Comparison of ENCODE assay signal across 19 cellular contexts in genomic region chr11:931385-931784, GRCh38. TPM values are rescaled to one million over a fixed set of nuclear protein-coding genes. Genes with fewer than 3 reads are reported as not detected.
DNase-seq lines count a peak whose midpoint lies in the region; ATAC-seq, FAIRE-seq and TF ChIP-seq lines count a peak whose summit lies in the region.
"Had no signal": no experiment of that assay in that cellular context is flagged by ENCODE, and none has a peak within 500 bp of the region (broad histone marks: within the 10 kb centered on the region; RNA-seq: fewer than 3 reads in every experiment).

No MANE protein-coding gene starts in this region.

- no peak for TF ChIP-seq EP300 in HepG2 (IDR thresholded peaks at IDR 0.05; ENCODE audit: low read depth in 2 of 2, low read length in 2 of 2)
- no peak for TF ChIP-seq EP300 in HepG2 (CRISPR knock-in tag; IDR thresholded peaks at IDR 0.05; ENCODE audit: borderline replicate concordance)

- H3K27ac Mint-ChIP-seq in brain (peak overlapping the region in 3 of 5 experiments; percentile 27 to 66 (median 59)), neural progenitor cell (no peak overlapping the region)
- H3K27ac Mint-ChIP-seq: stimulated activated naive CD8-positive, alpha-beta T cell treated with anti-CD3 and anti-CD28 coated beads, Interleukin-15, amount 100 ng/mL, for 72 hours had no signal

- H3K4me2 ChIP-seq in HepG2 (ENCODE audit: low read depth, low read length) (no peak overlapping the region), neural progenitor cell (no peak overlapping the region)

- TF ChIP-seq RAD21 in liver (IDR thresholded peaks at IDR 0.05) (no peak), HepG2 (CRISPR knock-in tag; IDR thresholded peaks at IDR 0.05) (no peak)

- no peaks in the 10 kb centered on the region for H3K36me3 ChIP-seq in liver (ENCODE audit: control insufficient read depth in 4 of 4, insufficient read depth in 3 of 4, low read depth in 1 of 4, low read length in 3 of 4)
- peaks cover 6 to 11% of the 10 kb centered on the region in 2 experiments; a peak in 4 of 5 replicates for H3K36me3 ChIP-seq in HepG2 (replicated peaks in 1 of 2; ENCODE audit: control insufficient read depth in 1 of 2, insufficient read depth in 2 of 2, low read length in 2 of 2)
- H3K36me3 ChIP-seq in right lobe of liver, result peaks cover 0 to 6% (median 0%) of the 10 kb centered on the region in 4 donors
- H3K36me3 ChIP-seq in upper lobe of right lung, result peaks cover 4% of the 10 kb centered on the region
- H3K36me3 ChIP-seq in neural progenitor cell, result no peaks in the 10 kb centered on the region
- H3K36me3 ChIP-seq: vagina had no signal

- DNase-seq in HepG2 (ENCODE audit: low spot score) (no peak), right lobe of liver (no peak), upper lobe of right lung (no peak), neural progenitor cell (ENCODE audit: low spot score) (no peak), RCC 7860 (ENCODE audit: low spot score) (no peak)
- DNase-seq: ACHN; activated gamma-delta T cell treated with Interleukin-2 at 50 U/mL for 16 hours; body of pancreas; NCI-H1436 treated with DMSO at 0.1 percent for 48 hours; NCI-H345; stimulated activated naive CD8-positive, alpha-beta T cell treated with anti-CD3 and anti-CD28 coated beads, Interleukin-15, amount 100 ng/mL, for 72 hours had no signal

- in situ Hi-C loops in HepG2 (cut with HindIII; ENCODE audit: extremely low pct_ligation_motif_present, low pct_unique_long_range_greater_than_20kb), result no loop called here

- ATAC-seq in HepG2, result no peak
- ATAC-seq in right lobe of liver, result peak in 2 of 4 donors; percentile 11 to 15
- no peak for ATAC-seq in upper lobe of right lung
- ATAC-seq in GM21526 (IDR thresholded peaks at IDR 0.05; ENCODE audit: low FRiP score, unreplicated experiment), result no peak
- ATAC-seq: body of pancreas; stimulated activated naive CD8-positive, alpha-beta T cell treated with anti-CD3 and anti-CD28 coated beads, Interleukin-15, amount 100 ng/mL, for 72 hours had no signal

- H3K4me1 ChIP-seq in liver (ENCODE audit: control insufficient read depth in 4 of 4, insufficient read depth in 4 of 4, low read length in 3 of 4) (peaks cover 3 to 59% (median 48%) of the 10 kb centered on the region in 4 donors), HepG2 (ENCODE audit: insufficient read depth, low read length) (peaks cover 87% of the 10 kb centered on the region), right lobe of liver (peaks cover 0 to 45% (median 5%) of the 10 kb centered on the region in 4 donors), upper lobe of right lung (peaks cover 78% of the 10 kb centered on the region), neural progenitor cell (peaks cover 17% of the 10 kb centered on the region)

- POLR2A ChIA-PET in HepG2 (lab: Yijun Ruan, JAX), result no interaction called here

- H2AFZ ChIP-seq in HepG2 (ENCODE audit: low read length) (no peak overlapping the region), neural progenitor cell (replicated peaks) (no peak overlapping the region)

- CTCF ChIA-PET in HepG2 (lab: Yijun Ruan, JAX; ENCODE audit: low intra/inter-chr PET ratio, low total read pairs), result no interaction called here

- H3K4me3 ChIP-seq in liver (ENCODE audit: low read depth in 1 of 3, low read length in 3 of 3), result no peak overlapping the region
- no peak overlapping the region for H3K4me3 ChIP-seq in HepG2 (replicated peaks in 1 of 3; ENCODE audit: insufficient read depth in 1 of 3, low read depth in 2 of 3, low read length in 3 of 3)
- no peak overlapping the region for H3K4me3 ChIP-seq in right lobe of liver
- H3K4me3 ChIP-seq in upper lobe of right lung, result no peak overlapping the region
- no peak overlapping the region for H3K4me3 ChIP-seq in neural progenitor cell
- H3K4me3 ChIP-seq: body of pancreas, vagina had no signal

- H3K27me3 Mint-ChIP-seq in brain, result peaks cover 1% of the 10 kb centered on the region
- peaks cover 9% of the 10 kb centered on the region for H3K27me3 Mint-ChIP-seq in neural progenitor cell (ENCODE audit: insufficient read depth, low read depth)
- H3K27me3 Mint-ChIP-seq: stimulated activated naive CD8-positive, alpha-beta T cell treated with anti-CD3 and anti-CD28 coated beads, Interleukin-15, amount 100 ng/mL, for 72 hours had no signal

- H3K36me3 Mint-ChIP-seq in brain (peaks cover 24% of the 10 kb centered on the region), neural progenitor cell (peaks cover 7% of the 10 kb centered on the region)

- H4K20me1 ChIP-seq in HepG2 (ENCODE audit: insufficient read depth, low read length), result peaks cover 40% of the 10 kb centered on the region
- peaks cover 92% of the 10 kb centered on the region for H4K20me1 ChIP-seq in neural progenitor cell (ENCODE audit: low read depth)

- H3K4me1 Mint-ChIP-seq in brain (peaks cover 68% of the 10 kb centered on the region), neural progenitor cell (peaks cover 36% of the 10 kb centered on the region)

- FAIRE-seq in HepG2 (lab: Jason Lieb, UNC) (no peak), RCC 7860 (lab: Jason Lieb, UNC) (no peak)
- FAIRE-seq: D721Med, G401.6, GM12892, H54 had no signal

- H3K27me3 ChIP-seq in liver (ENCODE audit: control insufficient read depth in 4 of 4, insufficient read depth in 4 of 4, low read length in 3 of 4) (no peaks in the 10 kb centered on the region), HepG2 (ENCODE audit: control insufficient read depth in 1 of 2, insufficient read depth in 2 of 2, low read length in 2 of 2) (no peaks in the 10 kb centered on the region; a peak in 1 of 5 replicates), right lobe of liver (no peaks in the 10 kb centered on the region), upper lobe of right lung (no peaks in the 10 kb centered on the region), neural progenitor cell (no peaks in the 10 kb centered on the region)
- H3K27me3 ChIP-seq: body of pancreas, vagina had no signal

- peaks cover 0 to 2% (median 0%) of the 10 kb centered on the region in 5 experiments for H3K9me3 Mint-ChIP-seq in brain
- no peaks in the 10 kb centered on the region for H3K9me3 Mint-ChIP-seq in neural progenitor cell
- H3K9me3 Mint-ChIP-seq: stimulated activated naive CD8-positive, alpha-beta T cell treated with anti-CD3 and anti-CD28 coated beads, Interleukin-15, amount 100 ng/mL, for 72 hours had no signal

- TF ChIP-seq CTCF in liver (IDR thresholded peaks at IDR 0.05; ENCODE audit: low read depth, low read length, missing input control) (no peak), HepG2 (CRISPR knock-in tag; IDR thresholded peaks at IDR 0.05) (no peak), brain (conservative IDR thresholded peaks at IDR 0.05) (no peak), right lobe of liver (IDR thresholded peaks at IDR 0.05) (no peak), upper lobe of right lung (IDR thresholded peaks at IDR 0.05) (no peak), neural progenitor cell (IDR thresholded peaks at IDR 0.05) (no peak)

- TF ChIP-seq POLR2A in HepG2 (IDR thresholded peaks at IDR 0.05; ENCODE audit: insufficient read depth in 1 of 2, low read depth in 2 of 2, low read length in 2 of 2) (no peak), right lobe of liver (IDR thresholded peaks at IDR 0.05) (no peak)

- no peaks in the 10 kb centered on the region for H3K9me3 ChIP-seq in liver (ENCODE audit: control insufficient read depth in 4 of 4, low read length in 3 of 4)
- H3K9me3 ChIP-seq in HepG2 (ENCODE audit: low read length), result no peaks in the 10 kb centered on the region
- H3K9me3 ChIP-seq in right lobe of liver, result no peaks in the 10 kb centered on the region
- no peaks in the 10 kb centered on the region for H3K9me3 ChIP-seq in upper lobe of right lung
- H3K9me3 ChIP-seq in neural progenitor cell (ENCODE audit: low read depth), result no peaks in the 10 kb centered on the region
- H3K9me3 ChIP-seq: body of pancreas, vagina had no signal

- BruUV-seq in HepG2 (replicated peaks; lab: Mats Ljungman, UMichigan), result no TSS peak

- H3K4me3 Mint-ChIP-seq in brain (peak overlapping the region in 2 of 5 experiments; percentile 10 to 53), neural progenitor cell (no peak overlapping the region)
- H3K4me3 Mint-ChIP-seq: stimulated activated naive CD8-positive, alpha-beta T cell treated with anti-CD3 and anti-CD28 coated beads, Interleukin-15, amount 100 ng/mL, for 72 hours had no signal

- intact Hi-C loops in HepG2 (cut with micrococcal nuclease; ENCODE audit: unreplicated experiment), result no loop called here
- intact Hi-C loops in right lobe of liver (cut with DNase I), result no loop called here
- intact Hi-C loops in upper lobe of right lung (cut with DNase I), result no loop called here

- H3F3A ChIP-seq in neural progenitor cell (ENCODE audit: low read depth), result peaks cover 33% of the 10 kb centered on the region

- H3K79me2 ChIP-seq in HepG2 (ENCODE audit: insufficient read depth, low read length), result peaks cover 88% of the 10 kb centered on the region
- peaks cover 99% of the 10 kb centered on the region for H3K79me2 ChIP-seq in neural progenitor cell (ENCODE audit: low read depth)

- peak overlapping the region in 1 of 2 donors; percentile 4 for H3K27ac ChIP-seq in liver (ENCODE audit: low read depth in 1 of 2, low read length in 2 of 2)
- no peak overlapping the region for H3K27ac ChIP-seq in HepG2 (ENCODE audit: extremely low read length, insufficient read depth, low read length)
- H3K27ac ChIP-seq in right lobe of liver, result peak overlapping the region in 2 of 3 donors; percentile 31 to 60
- peak overlapping the region; percentile 77 for H3K27ac ChIP-seq in upper lobe of right lung
- no peak overlapping the region for H3K27ac ChIP-seq in neural progenitor cell
- H3K27ac ChIP-seq: vagina had no signal

- WGBS in liver, result 70% methylated on average over 3 of the region's 3 CpGs
- 95% methylated on average over 3 of the region's 3 CpGs for WGBS in HepG2 (ENCODE audit: low lambda C conversion rate)
- 49% methylated on average over 3 of the region's 3 CpGs for WGBS in right lobe of liver (ENCODE audit: insufficient coverage, low coverage, low lambda C conversion rate, missing lambda C conversion rate)

- no peak overlapping the region for H3K9ac ChIP-seq in liver (ENCODE audit: low read depth in 1 of 2, low read length in 2 of 2)
- H3K9ac ChIP-seq in HepG2 (ENCODE audit: insufficient read depth, low read depth, low read length), result no peak overlapping the region
- H3K9ac ChIP-seq in neural progenitor cell, result no peak overlapping the region

RNA-seq across cellular contexts. Expression of gene AP2A2, which starts 5.7 kb away (rescaled TPM):
- total RNA-seq in liver (10 to 100 TPM; 20.5 to 39.7 TPM), HepG2 (2016; rRNA removed; fragmentation: Illumina TruSeq; extraction: Trizol) (25.7 and 25.9 TPM in 2 replicates), right lobe of liver (10 to 100 TPM; 41.4 to 66.7 (median 53.8) TPM), upper lobe of right lung (92.0 TPM), neural progenitor cell (ENCODE audit: low replicate concordance) (50.4 and 67.5 TPM in 2 replicates)
- polyA plus RNA-seq in liver (10 to 100 TPM; 22.0 to 25.5 TPM), HepG2 (2011; rRNA removed) (74.5 and 75.7 TPM in 2 replicates), brain (ENCODE audit: insufficient read depth, low read depth, low replicate concordance) (67.3 TPM)
- 22.1 and 25.6 TPM in 2 replicates for total RNA-seq in HepG2 (2016; cell fraction: cytosol; rRNA removed; fragmentation: Illumina TruSeq; extraction: Trizol; ENCODE audit: low read depth)
- 21.5 and 27.6 TPM in 2 replicates for total RNA-seq in HepG2 (2016; cell fraction: insoluble cytoplasmic fraction; rRNA removed; fragmentation: Illumina TruSeq; extraction: Trizol)
- total RNA-seq in HepG2 (2016; cell fraction: membrane; rRNA removed; fragmentation: Illumina TruSeq; extraction: Trizol), result 26.2 and 26.6 TPM in 2 replicates
- 26.6 and 31.5 TPM in 2 replicates for total RNA-seq in HepG2 (2016; cell fraction: nucleus; rRNA removed; fragmentation: Illumina TruSeq; extraction: Trizol)
- 39.6 and 44.6 TPM in 2 replicates for polyA plus RNA-seq in HepG2 (2011; cell fraction: cytosol; rRNA removed)
- polyA plus RNA-seq in HepG2 (2011; cell fraction: nucleus; rRNA removed), result 182 and 223 TPM in 2 replicates
- polyA plus RNA-seq in HepG2 (2012), result 56.1 and 60.7 TPM in 2 replicates
- 7.3 and 8.2 TPM in 2 replicates for polyA plus RNA-seq in HepG2 (2016; cell fraction: cytosol; fragmentation: Illumina TruSeq; extraction: Trizol; ENCODE audit: low read depth)
- 31.3 and 36.3 TPM in 2 replicates for polyA plus RNA-seq in HepG2 (2016; cell fraction: insoluble cytoplasmic fraction; fragmentation: Illumina TruSeq; extraction: Trizol; ENCODE audit: low read depth)
- polyA plus RNA-seq in HepG2 (2016; cell fraction: membrane; fragmentation: Illumina TruSeq; extraction: Trizol; ENCODE audit: low read depth), result 16.2 and 21.0 TPM in 2 replicates
- polyA plus RNA-seq in HepG2 (2016; cell fraction: nucleus; fragmentation: Illumina TruSeq; extraction: Trizol; ENCODE audit: insufficient read depth, low read depth), result 75.2 and 92.2 TPM in 2 replicates
- polyA minus RNA-seq in HepG2 (2011; rRNA and poly(A)+ RNA removed; ENCODE audit: low replicate concordance), result 90.1 and 145 TPM in 2 replicates
- polyA minus RNA-seq in HepG2 (2011; cell fraction: cytosol; rRNA and poly(A)+ RNA removed), result 78.0 and 102 TPM in 2 replicates
- polyA minus RNA-seq in HepG2 (2011; cell fraction: nucleus; rRNA and poly(A)+ RNA removed), result 65.8 and 74.2 TPM in 2 replicates

RNA-seq across cellular contexts. Expression of gene CHID1, which starts 20.8 kb away (rescaled TPM):
- 10 to 100 TPM; 39.5 to 67.1 TPM for total RNA-seq in liver
- 10 to 100 TPM; 51.1 to 68.8 TPM for polyA plus RNA-seq in liver
- total RNA-seq in HepG2 (2016; rRNA removed; fragmentation: Illumina TruSeq; extraction: Trizol), result 39.6 and 65.1 TPM in 2 replicates
- total RNA-seq in HepG2 (2016; cell fraction: cytosol; rRNA removed; fragmentation: Illumina TruSeq; extraction: Trizol; ENCODE audit: low read depth), result 33.8 and 46.6 TPM in 2 replicates
- 38.9 and 71.7 TPM in 2 replicates for total RNA-seq in HepG2 (2016; cell fraction: insoluble cytoplasmic fraction; rRNA removed; fragmentation: Illumina TruSeq; extraction: Trizol)
- 45.9 and 51.6 TPM in 2 replicates for total RNA-seq in HepG2 (2016; cell fraction: membrane; rRNA removed; fragmentation: Illumina TruSeq; extraction: Trizol)
- 60.6 and 61.3 TPM in 2 replicates for total RNA-seq in HepG2 (2016; cell fraction: nucleus; rRNA removed; fragmentation: Illumina TruSeq; extraction: Trizol)
- 93.6 and 102 TPM in 2 replicates for polyA plus RNA-seq in HepG2 (2011; rRNA removed)
- polyA plus RNA-seq in HepG2 (2011; cell fraction: cytosol; rRNA removed), result 113 and 124 TPM in 2 replicates
- 70.7 and 76.1 TPM in 2 replicates for polyA plus RNA-seq in HepG2 (2011; cell fraction: nucleus; rRNA removed)
- polyA plus RNA-seq in HepG2 (2012), result 49.7 and 66.2 TPM in 2 replicates
- 34.4 and 49.9 TPM in 2 replicates for polyA plus RNA-seq in HepG2 (2016; cell fraction: cytosol; fragmentation: Illumina TruSeq; extraction: Trizol; ENCODE audit: low read depth)
- 41.0 and 42.5 TPM in 2 replicates for polyA plus RNA-seq in HepG2 (2016; cell fraction: insoluble cytoplasmic fraction; fragmentation: Illumina TruSeq; extraction: Trizol; ENCODE audit: low read depth)
- polyA plus RNA-seq in HepG2 (2016; cell fraction: membrane; fragmentation: Illumina TruSeq; extraction: Trizol; ENCODE audit: low read depth), result 38.3 and 51.4 TPM in 2 replicates
- polyA plus RNA-seq in HepG2 (2016; cell fraction: nucleus; fragmentation: Illumina TruSeq; extraction: Trizol; ENCODE audit: insufficient read depth, low read depth), result 96.7 and 105 TPM in 2 replicates
- 40.3 and 91.1 TPM in 2 replicates for polyA minus RNA-seq in HepG2 (2011; rRNA and poly(A)+ RNA removed; ENCODE audit: low replicate concordance)
- 32.6 and 33.2 TPM in 2 replicates for polyA minus RNA-seq in HepG2 (2011; cell fraction: cytosol; rRNA and poly(A)+ RNA removed)
- polyA minus RNA-seq in HepG2 (2011; cell fraction: nucleus; rRNA and poly(A)+ RNA removed), result 25.8 and 26.1 TPM in 2 replicates
- polyA plus RNA-seq in brain (ENCODE audit: insufficient read depth, low read depth, low replicate concordance), result 74.6 TPM
- total RNA-seq in right lobe of liver, result 100 to 1,000 TPM in 1 of 6 experiments, 10 to 100 TPM in 5; 61.1 to 157 (median 78.7) TPM
- total RNA-seq in upper lobe of right lung, result 52.9 TPM
- 56.6 and 62.9 TPM in 2 replicates for total RNA-seq in neural progenitor cell (ENCODE audit: low replicate concordance)

Comparison
In these comparisons a context has a peak if more than half of its experiments do, and no peak if none do; other contexts are left out.
1. H3K27ac ChIP-seq: peak in right lobe of liver (2 of 3) and upper lobe of right lung (single experiment); none in HepG2 (single experiment) and neural progenitor cell (single experiment).